In genomic region chr4:153506341-153506967, GRCh38 we compare ENCODE assay signal across 1 cellular context.
TF ChIP-seq lines count a peak whose summit lies in the region.
"Not testable (repeated sequence)": the region's sequence is repeated elsewhere in the genome, so short reads cannot be mapped to it uniquely, and the experiment has no call there.

No MANE protein-coding gene starts in this region.

TF ChIP-seq in HepG2, 621 proteins besides CTCF, POLR2A, EP300 and RAD21 (continues in another document):
- TF ChIP-seq MAFF (IDR thresholded peaks at IDR 0.05; ENCODE audit: low read depth, low read length) (peak; percentile 23; the same call in 1 of the 2 replicates), HNF4A (CRISPR knock-in tag; IDR thresholded peaks at IDR 0.05) (peak; percentile 31; the same call in 1 of the 2 replicates), RARA (CRISPR knock-in tag; IDR thresholded peaks at IDR 0.05) (peak; percentile 96), DPF2 (CRISPR knock-in tag; IDR thresholded peaks at IDR 0.05; ENCODE audit: borderline replicate concordance, low read depth) (peak; percentile 40; the same call in 1 of the 2 replicates), RXRA (CRISPR knock-in tag; IDR thresholded peaks at IDR 0.05) (peak; percentile 81; the same call in 1 of the 2 replicates), PAXIP1 (CRISPR knock-in tag; conservative IDR thresholded peaks at IDR 0.05) (peak; percentile 41), KMT2A (CRISPR knock-in tag; IDR thresholded peaks at IDR 0.05) (0 out of 2 replicates have a peak, but pooled peaks have one; percentile 30), HNF4G (IDR thresholded peaks at IDR 0.05; ENCODE audit: borderline replicate concordance, low read depth, low read length) (peak; percentile 22; the same call in 1 of the 2 replicates), MAFK (conservative IDR thresholded peaks at IDR 0.05 in 1 of 2, IDR thresholded peaks at IDR 0.05 in 1 of 2; ENCODE audit: low read length in 2 of 2) (0 out of 4 replicates have a peak, but pooled peaks of 1 of the 2 experiments have one; percentile 29), SOX5 (CRISPR knock-in tag; IDR thresholded peaks at IDR 0.05; ENCODE audit: borderline replicate concordance) (peak; percentile 49), RCOR2 (CRISPR knock-in tag; IDR thresholded peaks at IDR 0.05) (peak; percentile 31; the same call in 1 of the 2 replicates), PITX1 (CRISPR knock-in tag; IDR thresholded peaks at IDR 0.05) (0 out of 2 replicates have a peak, but pooled peaks have one; percentile 26), HDAC1 (CRISPR knock-in tag; IDR thresholded peaks at IDR 0.05) (peak; percentile 22; the same call in 1 of the 2 replicates), SOX13 (CRISPR knock-in tag; conservative IDR thresholded peaks at IDR 0.05 in 1 of 2, IDR thresholded peaks at IDR 0.05 in 1 of 2) (peak in 1 of 2 experiments; percentile 32; a peak in 1 of 4 replicates), SAP130 (CRISPR knock-in tag; IDR thresholded peaks at IDR 0.05; ENCODE audit: low read depth) (peak; percentile 50), AHDC1 (CRISPR knock-in tag; IDR thresholded peaks at IDR 0.05; ENCODE audit: borderline replicate concordance) (peak; percentile 71; the same call in 1 of the 2 replicates), HMG20A (CRISPR knock-in tag; IDR thresholded peaks at IDR 0.05; ENCODE audit: borderline replicate concordance) (peak; percentile 19; the same call in 1 of the 2 replicates), NR2F1 (CRISPR knock-in tag; IDR thresholded peaks at IDR 0.05) (peak; percentile 58 to 63; a peak in 2 of 4 replicates), NR2F6 (IDR thresholded peaks at IDR 0.05) (peak; percentile 61; the same call in 1 of the 2 replicates), NR2F6 (CRISPR knock-in tag; IDR thresholded peaks at IDR 0.05) (peak; percentile 41; the same call in 1 of the 2 replicates), SALL1 (CRISPR knock-in tag; IDR thresholded peaks at IDR 0.05) (peak; percentile 48), SOX6 (CRISPR knock-in tag; IDR thresholded peaks at IDR 0.05) (peak; percentile 15; the same call in 1 of the 2 replicates), FOXA1 (CRISPR knock-in tag; IDR thresholded peaks at IDR 0.05) (0 out of 2 replicates have a peak, but pooled peaks have one; percentile 26), FOSL1 (CRISPR knock-in tag; IDR thresholded peaks at IDR 0.05; ENCODE audit: borderline replicate concordance) (peak; percentile 66; the same call in 1 of the 2 replicates), PATZ1 (CRISPR knock-in tag; IDR thresholded peaks at IDR 0.05) (peak; percentile 26; the same call in 1 of the 2 replicates), POGZ (CRISPR knock-in tag; IDR thresholded peaks at IDR 0.05) (peak; percentile 33; the same call in 1 of the 2 replicates), ZNF770 (CRISPR knock-in tag; IDR thresholded peaks at IDR 0.05) (peak; percentile 82), RXRB (CRISPR knock-in tag; IDR thresholded peaks at IDR 0.05; ENCODE audit: borderline replicate concordance) (peak; percentile 55; the same call in 1 of the 2 replicates), LCORL (IDR thresholded peaks at IDR 0.05) (peak; percentile 44; the same call in 1 of the 2 replicates), LCORL (CRISPR knock-in tag; IDR thresholded peaks at IDR 0.05) (peak; percentile 22; the same call in 1 of the 2 replicates), NFE2L2 (IDR thresholded peaks at IDR 0.05; ENCODE audit: low read length) (peak; percentile 89), NFE2 (CRISPR knock-in tag; IDR thresholded peaks at IDR 0.05) (0 out of 2 replicates have a peak, but pooled peaks have one; percentile 23), SKI (IDR thresholded peaks at IDR 0.05; ENCODE audit: partially characterized antibody) (peak; percentile 46), HOMEZ (CRISPR knock-in tag; IDR thresholded peaks at IDR 0.05; ENCODE audit: low read depth) (peak; percentile 32; the same call in 1 of the 2 replicates), FOSL2 (CRISPR knock-in tag; IDR thresholded peaks at IDR 0.05) (peak; percentile 76), GATAD2A (CRISPR knock-in tag; IDR thresholded peaks at IDR 0.05) (peak; percentile 54), BCL6 (CRISPR knock-in tag; IDR thresholded peaks at IDR 0.05) (peak; percentile 44), ARID5B (CRISPR knock-in tag; IDR thresholded peaks at IDR 0.05) (peak; percentile 77)
- not testable (repeated sequence) for TF ChIP-seq HNF4G (CRISPR knock-in tag; IDR thresholded peaks at IDR 0.05; ENCODE audit: borderline replicate concordance, low read depth); SOX13 (IDR thresholded peaks at IDR 0.05); SOX6 (IDR thresholded peaks at IDR 0.05); FOXA1 (IDR thresholded peaks at IDR 0.05)
